Comparison of ENCODE assay signal across 9 cellular contexts in the genomic region with DNA sequence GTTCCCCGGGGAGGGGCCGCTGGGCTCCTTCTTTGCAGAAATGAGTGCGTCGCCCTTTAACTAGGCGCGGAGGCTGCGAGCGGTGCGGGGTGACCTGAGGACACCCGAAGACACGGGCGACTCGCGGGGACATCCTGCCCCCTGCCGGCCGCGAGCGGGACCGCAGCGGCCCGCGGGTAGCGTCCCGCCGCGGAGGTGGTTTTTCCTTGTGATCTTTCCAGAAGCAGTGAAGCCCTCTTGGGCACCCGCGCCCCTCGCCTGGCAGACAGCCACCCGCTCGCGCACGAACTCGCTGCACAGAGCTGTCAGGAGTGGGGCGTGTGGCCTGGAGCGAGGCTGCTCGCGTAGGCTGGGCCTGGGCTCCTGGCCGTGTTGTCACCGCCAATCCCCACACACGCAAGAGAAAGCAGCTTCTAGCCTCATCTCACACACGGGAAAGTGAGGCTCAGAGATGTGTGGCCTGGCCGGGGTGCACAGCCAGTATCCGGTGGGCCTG.
DNase-seq lines count a peak whose midpoint lies in the region; ATAC-seq, FAIRE-seq and TF ChIP-seq lines count a peak whose summit lies in the region.
"Had no signal": no experiment of that assay in that cellular context is flagged by ENCODE, and none has a peak within 500 bp of the region (broad histone marks: within the 10 kb centered on the region; RNA-seq: fewer than 3 reads in every experiment).

No MANE protein-coding gene starts in this region.

- peaks cover 2% of the 10 kb centered on the region for H3K27me3 Mint-ChIP-seq in activated T-helper 2 cell treated with anti-CD3 and anti-CD28 coated beads, Interferon-gamma antibody, Interleukin-2, Interleukin-4, amounts not matched to agents 10 μg/mL and 5 μg/mL and 100 μg/mL, durations not matched to agents 14 hours and 24 hours and 36 hours (ENCODE audit: low read depth)

- no peaks in the 10 kb centered on the region for H3K36me3 ChIP-seq in HUES6 (ENCODE audit: control insufficient read depth, insufficient read depth, low read length)
- H3K36me3 ChIP-seq in neutrophil = no peaks in the 10 kb centered on the region

- peak; percentile 85 for ATAC-seq in GM19351 (IDR thresholded peaks at IDR 0.05; ENCODE audit: unreplicated experiment)

- no peak overlapping the region for H3K27ac ChIP-seq in HUES6 (ENCODE audit: low read depth, low read length)
- H3K27ac ChIP-seq in neutrophil = no peak overlapping the region

- no peaks in the 10 kb centered on the region for H3K36me3 Mint-ChIP-seq in activated T-helper 2 cell treated with anti-CD3 and anti-CD28 coated beads, Interferon-gamma antibody, Interleukin-2, Interleukin-4, amounts not matched to agents 10 μg/mL and 5 μg/mL and 100 μg/mL, durations not matched to agents 14 hours and 24 hours and 36 hours (ENCODE audit: low read depth)

- H3K4me1 Mint-ChIP-seq in activated T-helper 2 cell treated with anti-CD3 and anti-CD28 coated beads, Interferon-gamma antibody, Interleukin-2, Interleukin-4, amounts not matched to agents 10 μg/mL and 5 μg/mL and 100 μg/mL, durations not matched to agents 14 hours and 24 hours and 36 hours (ENCODE audit: low read depth) = no peaks in the 10 kb centered on the region

- H3K9ac ChIP-seq in HUES6 (ENCODE audit: low read length) = no peak overlapping the region

- no peaks in the 10 kb centered on the region for H3K9me3 Mint-ChIP-seq in activated T-helper 2 cell treated with anti-CD3 and anti-CD28 coated beads, Interferon-gamma antibody, Interleukin-2, Interleukin-4, amounts not matched to agents 10 μg/mL and 5 μg/mL and 100 μg/mL, durations not matched to agents 14 hours and 24 hours and 36 hours
- H3K9me3 Mint-ChIP-seq: IgD-negative memory B cell had no signal

- DNase-seq in AG20443 (ENCODE audit: low spot score) (peak; percentile 96), RCC 7860 (ENCODE audit: low spot score) (peak; percentile 10), foreskin fibroblast (peak; percentile 41 to 84), stromal cell of bone marrow (ENCODE audit: low read depth) (peak; percentile 34)
- DNase-seq in activated T-helper 2 cell treated with anti-CD3 and anti-CD28 coated beads, Interferon-gamma antibody, Interleukin-2, Interleukin-4, amounts not matched to agents 10 μg/mL and 5 μg/mL and 100 μg/mL, durations not matched to agents 14 hours and 24 hours and 36 hours (ENCODE audit: low spot score) = peak; percentile 58

- no peak overlapping the region for H3K4me3 Mint-ChIP-seq in activated T-helper 2 cell treated with anti-CD3 and anti-CD28 coated beads, Interferon-gamma antibody, Interleukin-2, Interleukin-4, amounts not matched to agents 10 μg/mL and 5 μg/mL and 100 μg/mL, durations not matched to agents 14 hours and 24 hours and 36 hours (ENCODE audit: low read depth)

- H3K4me1 ChIP-seq in HUES6 (ENCODE audit: control insufficient read depth, insufficient read depth, low read length) (peaks cover 18% of the 10 kb centered on the region), neutrophil (ENCODE audit: control insufficient read depth in 1 of 2, insufficient read depth in 1 of 2, low read depth in 1 of 2, low read length in 1 of 2) (peaks cover 10 to 12% of the 10 kb centered on the region in 2 experiments)

- FAIRE-seq in RCC 7860 (lab: Jason Lieb, UNC) = no peak

- H3K9me3 ChIP-seq in HUES6 (ENCODE audit: control insufficient read depth, insufficient read depth, low read depth, low read length) (no peaks in the 10 kb centered on the region), neutrophil (no peaks in the 10 kb centered on the region)

- peaks cover 16% of the 10 kb centered on the region for H3K27me3 ChIP-seq in HUES6 (ENCODE audit: control insufficient read depth, insufficient read depth, low read length)
- H3K27me3 ChIP-seq in neutrophil = peaks cover 23% of the 10 kb centered on the region

- intact Hi-C loops in activated T-helper 2 cell treated with anti-CD3 and anti-CD28 coated beads, Interferon-gamma antibody, Interleukin-2, Interleukin-4, amounts not matched to agents 10 μg/mL and 5 μg/mL and 100 μg/mL, durations not matched to agents 14 hours and 24 hours and 36 hours (cut with micrococcal nuclease) = loop anchor here (1.0 to 10.0 kb wide), 2 partner anchors 777 to 1244 kb away; no protein-coding TSS in a partner anchor

- no peak overlapping the region for H3K27ac Mint-ChIP-seq in activated T-helper 2 cell treated with anti-CD3 and anti-CD28 coated beads, Interferon-gamma antibody, Interleukin-2, Interleukin-4, amounts not matched to agents 10 μg/mL and 5 μg/mL and 100 μg/mL, durations not matched to agents 14 hours and 24 hours and 36 hours
- H3K27ac Mint-ChIP-seq: IgD-negative memory B cell had no signal

- H3K4me3 ChIP-seq in HUES6 (ENCODE audit: low read depth, low read length) (peak overlapping the region; percentile 41; the same call in 1 of the 2 replicates), foreskin fibroblast (ENCODE audit: low read depth in 1 of 2, low read length in 2 of 2) (peak overlapping the region; percentile 32 to 33), neutrophil (ENCODE audit: low read depth in 1 of 2, low read length in 1 of 2) (peak overlapping the region in 1 of 2 experiments; percentile 17)

- TF ChIP-seq CTCF in foreskin fibroblast (IDR thresholded peaks at IDR 0.05; ENCODE audit: low read depth, low read length) (peak; percentile 71), neutrophil (IDR thresholded peaks at IDR 0.05) (peak; percentile 90)

Comparison
In these comparisons a context has a peak if more than half of its experiments do, and no peak if none do; other contexts are left out.
1. DNase-seq: peak in every context shown above with its lines; median percentile 96 in AG20443; 62 in foreskin fibroblast; 58 in activated T-helper 2 cell treated with anti-CD3 and anti-CD28 coated beads, Interferon-gamma antibody, Interleukin-2, Interleukin-4, amounts not matched to agents 10 μg/mL and 5 μg/mL and 100 μg/mL, durations not matched to agents 14 hours and 24 hours and 36 hours; 34 in stromal cell of bone marrow; 10 in RCC 7860.